Comparison of ENCODE assay signal across 27 cellular contexts in genomic region chr11:130227373-130227772, GRCh38.
"Had no signal": no experiment of that assay in that cellular context is flagged by ENCODE, and none has a peak within 500 bp of the region (broad histone marks: within the 10 kb centered on the region; RNA-seq: fewer than 3 reads in every experiment).

No MANE protein-coding gene starts in this region.

- H3K27me3 ChIP-seq: heart left ventricle, hepatocyte, neural progenitor cell, sigmoid colon, testis, tibial artery had no signal

- FAIRE-seq: endometrium, frontal cortex, kidney had no signal

- H3K27ac Mint-ChIP-seq: effector memory CD8-positive, alpha-beta T cell; mesothelial cell of epicardium; nephron; neural progenitor cell; stimulated activated effector memory CD8-positive, alpha-beta T cell treated with anti-CD3 and anti-CD28 coated beads, Interleukin-12 subunit alpha, Interleukin-12 subunit beta, amount 100 ng/mL, for 72 hours; type B pancreatic cell had no signal

- H3K4me3 Mint-ChIP-seq: effector memory CD8-positive, alpha-beta T cell; mesothelial cell of epicardium; naive B cell; nephron; neural progenitor cell; stimulated activated effector memory CD8-positive, alpha-beta T cell treated with anti-CD3 and anti-CD28 coated beads, Interleukin-12 subunit alpha, Interleukin-12 subunit beta, amount 100 ng/mL, for 72 hours; type B pancreatic cell had no signal

- H3K4me1 Mint-ChIP-seq: nephron, neural progenitor cell had no signal

- H3K36me3 Mint-ChIP-seq: neural progenitor cell, type B pancreatic cell had no signal

- H3K36me3 ChIP-seq: neural progenitor cell had no signal

- H3K9me3 ChIP-seq: heart left ventricle, mucosa of descending colon, psoas muscle, sigmoid colon, testis, tibial artery had no signal

- H3K4me3 ChIP-seq: heart left ventricle, hepatocyte, lung, mucosa of descending colon, neural progenitor cell, psoas muscle, sigmoid colon, testis, tibial artery had no signal

- H3K9me3 Mint-ChIP-seq: effector memory CD8-positive, alpha-beta T cell; mesothelial cell of epicardium; naive B cell; nephron; neural progenitor cell; stimulated activated effector memory CD8-positive, alpha-beta T cell treated with anti-CD3 and anti-CD28 coated beads, Interleukin-12 subunit alpha, Interleukin-12 subunit beta, amount 100 ng/mL, for 72 hours; type B pancreatic cell had no signal

- H3K27me3 Mint-ChIP-seq: effector memory CD8-positive, alpha-beta T cell; naive B cell; type B pancreatic cell had no signal

- H3K27ac ChIP-seq: heart left ventricle, hepatocyte, neural progenitor cell, psoas muscle, sigmoid colon, testis, tibial artery had no signal

- DNase-seq: cortex of kidney; effector memory CD8-positive, alpha-beta T cell; erythroblast; heart left ventricle; kidney; mesenchymal stem cell; mucosa of descending colon; naive B cell; psoas muscle; right cardiac atrium; sigmoid colon; stimulated activated CD4-positive, alpha-beta T cell treated with anti-CD3 and anti-CD28 coated beads, Interleukin-2, amount 100 ng/mL, for 24 hours; stimulated activated CD4-positive, alpha-beta T cell treated with anti-CD3 and anti-CD28 coated beads, Interleukin-4, amount 100 ng/mL, for 24 hours; stimulated activated naive CD8-positive, alpha-beta T cell treated with anti-CD3 and anti-CD28 coated beads, Interleukin-15, Interleukin-2, amounts not matched to agents 100 U/mL and 50 U/mL, for 24 hours; substantia nigra; testis; tibial artery had no signal

- ATAC-seq: effector memory CD8-positive, alpha-beta T cell; heart left ventricle; left lobe of liver; mucosa of descending colon; psoas muscle; right cardiac atrium; stimulated activated effector memory CD8-positive, alpha-beta T cell treated with anti-CD3 and anti-CD28 coated beads, Interleukin-12 subunit alpha, Interleukin-12 subunit beta, amount 100 ng/mL, for 72 hours; stimulated activated naive CD8-positive, alpha-beta T cell treated with anti-CD3 and anti-CD28 coated beads, Interleukin-15, Interleukin-2, amounts not matched to agents 100 U/mL and 50 U/mL, for 24 hours had no signal
